ENCODE assay signal across 13 cellular contexts in the genomic region with DNA sequence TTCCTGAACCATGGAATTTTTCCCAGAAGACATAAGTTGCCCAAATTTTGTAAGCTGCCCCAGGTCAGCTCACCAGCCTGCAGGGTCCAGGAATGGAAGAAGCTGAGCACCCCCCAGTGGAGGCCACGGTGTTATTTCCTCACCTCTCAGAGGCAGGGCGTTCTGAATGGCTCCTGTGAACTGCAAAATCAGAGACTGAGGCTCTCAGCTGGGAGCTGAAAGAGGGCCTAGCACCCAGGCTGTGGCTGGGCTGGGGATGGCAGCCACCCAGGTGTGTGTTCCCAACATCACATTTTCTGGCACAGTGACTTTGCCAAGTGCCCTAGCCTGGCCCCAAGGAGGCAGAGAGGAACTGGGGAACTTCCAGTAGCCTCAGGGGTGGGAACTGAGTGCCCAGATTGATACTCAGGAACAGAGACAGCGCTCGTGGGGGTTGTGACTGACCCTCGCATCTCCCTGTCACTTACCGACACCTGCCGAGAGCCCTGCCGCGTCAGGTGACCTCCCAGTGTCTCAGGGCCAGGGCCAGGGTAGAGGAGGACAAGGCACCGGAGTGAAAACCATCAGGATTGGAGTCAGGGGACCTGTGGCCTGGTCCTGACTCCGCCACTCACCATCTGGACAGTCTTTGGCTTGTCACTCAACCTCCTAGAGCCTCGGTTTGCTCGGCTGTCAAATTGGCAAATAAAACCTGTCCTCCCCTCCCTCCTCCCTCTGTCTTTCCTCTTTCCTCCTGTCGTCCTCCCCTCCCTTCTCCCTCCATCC. TPM values are rescaled to one million over a fixed set of nuclear protein-coding genes. Genes with fewer than 3 reads are reported as not detected.
A peak's percentile ranks its signal among the peaks of the same experiment; 100 is the strongest.
DNase-seq lines count a peak whose midpoint lies in the region; ATAC-seq and TF ChIP-seq lines count a peak whose summit lies in the region.
"Had no signal": no experiment of that assay in that cellular context is flagged by ENCODE, and none has a peak within 500 bp of the region (broad histone marks: within the 10 kb centered on the region; RNA-seq: fewer than 3 reads in every experiment).

No MANE protein-coding gene starts in this region.

- H3K36me3 ChIP-seq in A673 (ENCODE audit: insufficient read depth, low read length, poor library complexity, severe bottlenecking) (no peaks in the 10 kb centered on the region), heart right ventricle (no peaks in the 10 kb centered on the region)
- H3K36me3 ChIP-seq: upper lobe of left lung had no signal

- WGBS in heart right ventricle, 2 donors = 30 to 47% methylated on average over 14 of the region's 14 CpGs

- H3K27ac ChIP-seq in A673 (ENCODE audit: low read depth, low read length, poor library complexity, severe bottlenecking) (no peak overlapping the region), heart right ventricle (no peak overlapping the region)
- H3K27ac ChIP-seq: SJSA1, upper lobe of left lung had no signal

- ATAC-seq in heart right ventricle (peak in 6 of 8 donors; percentile 16 to 57 (median 36)), GM21825 (IDR thresholded peaks at IDR 0.05; ENCODE audit: unreplicated experiment) (no peak)
- ATAC-seq: activated T-helper 17 cell treated with anti-CD3 and anti-CD28 coated beads, Interleukin-2, amount 50 U/mL, for 72 hours had no signal

- H3K4me3 ChIP-seq in A673 (ENCODE audit: low read depth, low read length, poor library complexity, severe bottlenecking) (no peak overlapping the region), heart right ventricle (no peak overlapping the region)
- H3K4me3 ChIP-seq: SJSA1, upper lobe of left lung had no signal

- H3K9me3 ChIP-seq in A673 (ENCODE audit: low read depth, low read length, poor library complexity, severe bottlenecking) (no peaks in the 10 kb centered on the region), heart right ventricle (no peaks in the 10 kb centered on the region)
- H3K9me3 ChIP-seq: SJSA1, upper lobe of left lung had no signal

- H3K27me3 ChIP-seq in A673 (replicated peaks; ENCODE audit: insufficient read depth, low read depth, low read length, poor library complexity) (no peaks in the 10 kb centered on the region), heart right ventricle (peaks cover 3 to 49% (median 21%) of the 10 kb centered on the region in 7 donors)
- H3K27me3 ChIP-seq: SJSA1, upper lobe of left lung had no signal

- in situ Hi-C loops in GM13977 (cut with MboI; ENCODE audit: low pct_unique_long_range_greater_than_20kb, low sequenced_read_pairs, unreplicated experiment) = no loop called here

- no TSS peak for BruUV-seq in A673 (replicated peaks; lab: Mats Ljungman, UMichigan)

- DNase-seq in A673 (ENCODE audit: low spot score) (peak; percentile 48), GM13977 (ENCODE audit: low spot score) (peak; percentile 43), SK-N-DZ (ENCODE audit: low spot score) (peak; percentile 39), heart right ventricle (peak in 1 of 2 donors; percentile 45), KG1 (lab: John Stamatoyannopoulos, UW) (no peak), DMS79 (lab: John Stamatoyannopoulos, UW) (no peak)
- DNase-seq in activated T-cell treated with anti-CD3 and anti-CD28 coated beads, Interleukin-2, amount 50 U/mL, for 1 hour = no peak
- DNase-seq: erythroblast, mesenchymal stem cell, upper lobe of left lung had no signal

- POLR2A ChIA-PET in A673 (lab: Charles Lee; ENCODE audit: low non-redundant PET) = no interaction called here

- intact Hi-C loops in A673 (cut with micrococcal nuclease; ENCODE audit: unreplicated experiment) = loop anchor here (5.0 to 10.0 kb wide), 2 partner anchors 68 to 251 kb away; no protein-coding TSS in a partner anchor
- intact Hi-C loops in heart right ventricle (cut with DNase I) = loop anchor here in 1 of 10 donors (10.0 kb wide), 1 partner anchor 129 kb away; no protein-coding TSS in a partner anchor

- H3K4me1 ChIP-seq in A673 (ENCODE audit: insufficient read depth, low read length, poor library complexity, severe bottlenecking) = no peaks in the 10 kb centered on the region
- H3K4me1 ChIP-seq in heart right ventricle = peaks cover 0 to 42% (median 21%) of the 10 kb centered on the region in 9 donors

- CTCF ChIA-PET in A673 (lab: Charles Lee) = interaction anchor here (0.7 to 1.4 kb wide), 2 partner anchors 57 to 61 kb away, joined by 5 to 8 read pairs; no protein-coding TSS in a partner anchor

- TF ChIP-seq CTCF in A673 (conservative IDR thresholded peaks at IDR 0.05; ENCODE audit: low read depth, low read length) (peak; percentile 51), GM13977 (IDR thresholded peaks at IDR 0.05; ENCODE audit: extremely low read depth, insufficient read depth, missing control alignments) (peak; percentile 27), heart right ventricle (IDR thresholded peaks at IDR 0.05) (peak in 4 of 9 donors; percentile 17 to 44 (median 32))

RNA-seq across cellular contexts. Expression of a gene that starts 11.3 kb away (rescaled TPM):
- 9.7 and 9.9 TPM in 2 replicates for total RNA-seq in A673 (2021)
- polyA plus RNA-seq in SK-N-DZ (2014; cell fraction: cytosol; rRNA removed) = 27.9 and 32.2 TPM in 2 replicates
- polyA plus RNA-seq in SK-N-DZ (2014; cell fraction: nucleus; rRNA removed) = 8.1 and 11.4 TPM in 2 replicates
- total RNA-seq in heart right ventricle = under 1 TPM in 4 of 10 donors, not detected in 6; 0.06 to 0.11 (median 0.08) TPM
- polyA plus RNA-seq in heart right ventricle = under 1 TPM in 1 of 2 donors, not detected in 1; 0.06 TPM
- total RNA-seq: activated T-helper 17 cell treated with anti-CD3 and anti-CD28 coated beads, Interleukin-2, amount 50 U/mL, for 72 hours had no signal

Comparison
In these comparisons a context has a peak if more than half of its experiments do, and no peak if none do; other contexts are left out.
1. DNase-seq: peak in A673 (single experiment), GM13977 (single experiment) and SK-N-DZ (single experiment); none in KG1 (single experiment), activated T-cell treated with anti-CD3 and anti-CD28 coated beads, Interleukin-2, amount 50 U/mL, for 1 hour (single experiment) and DMS79 (single experiment).